Comparison of ENCODE assay signal across 25 cellular contexts in the genomic region with DNA sequence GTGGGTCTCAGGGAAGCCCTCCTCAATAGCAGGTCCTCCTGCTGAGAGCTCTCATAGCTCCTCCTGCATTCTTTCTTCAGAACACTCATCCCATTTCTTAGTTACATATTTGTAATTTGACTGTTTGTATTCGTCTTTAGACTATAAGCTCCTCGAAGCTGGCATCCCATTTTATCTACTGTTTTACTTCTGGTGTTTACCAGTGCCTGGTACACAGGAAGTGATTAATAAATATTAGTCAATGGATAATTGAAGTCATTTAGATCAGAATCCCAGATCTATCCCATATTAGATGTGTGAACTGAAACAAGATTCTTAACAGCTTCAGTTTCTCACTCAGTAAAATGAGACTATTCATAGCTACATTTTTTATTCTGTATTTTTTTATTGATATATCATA.
DNase-seq lines count a peak whose midpoint lies in the region; ATAC-seq, FAIRE-seq and TF ChIP-seq lines count a peak whose summit lies in the region.
"Had no signal": no experiment of that assay in that cellular context is flagged by ENCODE, and none has a peak within 500 bp of the region (broad histone marks: within the 10 kb centered on the region; RNA-seq: fewer than 3 reads in every experiment).

No MANE protein-coding gene starts in this region.

- H3K79me2 ChIP-seq in HepG2 (ENCODE audit: insufficient read depth, low read length), result peaks cover 2% of the 10 kb centered on the region

- FAIRE-seq in HepG2 (lab: Jason Lieb, UNC), result no peak
- FAIRE-seq: G401.6, HTR-8/SVneo had no signal

- CTCF ChIA-PET in HepG2 (lab: Yijun Ruan, JAX; ENCODE audit: low intra/inter-chr PET ratio, low total read pairs), result no interaction called here

- intact Hi-C loops in HepG2 (cut with micrococcal nuclease; ENCODE audit: unreplicated experiment), result no loop called here

- TF ChIP-seq EP300 in HepG2 (IDR thresholded peaks at IDR 0.05; ENCODE audit: low read depth in 2 of 2, low read length in 2 of 2) (no peak), HepG2 (CRISPR knock-in tag; IDR thresholded peaks at IDR 0.05; ENCODE audit: borderline replicate concordance) (no peak)

- no peaks in the 10 kb centered on the region for H3K9me3 ChIP-seq in liver (ENCODE audit: control insufficient read depth in 4 of 4, low read length in 3 of 4)
- H3K9me3 ChIP-seq in HepG2 (ENCODE audit: low read length), result no peaks in the 10 kb centered on the region
- H3K9me3 ChIP-seq: MG63, SK-N-SH had no signal

- H3K27me3 ChIP-seq in liver (ENCODE audit: control insufficient read depth in 4 of 4, insufficient read depth in 4 of 4, low read length in 3 of 4) (no peaks in the 10 kb centered on the region), HepG2 (ENCODE audit: control insufficient read depth in 1 of 2, insufficient read depth in 2 of 2, low read length in 2 of 2) (no peaks in the 10 kb centered on the region)
- H3K27me3 ChIP-seq: BLaER1, MG63 had no signal

- TF ChIP-seq RAD21 in liver (IDR thresholded peaks at IDR 0.05) (no peak), HepG2 (CRISPR knock-in tag; IDR thresholded peaks at IDR 0.05) (no peak)

- DNase-seq in HepG2 (ENCODE audit: low spot score) (no peak), fibroblast of peridontal ligament (ENCODE audit: extremely low read depth) (peak; percentile 32), omental fat pad (ENCODE audit: low spot score) (no peak), NCI-H1694 treated with DMSO at 0.1 percent for 48 hours (lab: John Stamatoyannopoulos, UW) (no peak)
- DNase-seq: CD4-positive, CD25-positive, alpha-beta regulatory T cell; COR-L47; H9; KBM-7; MG63; NCI-H1105 treated with DMSO at 0.1 percent for 48 hours; NCI-H2029 treated with DMSO at 0.1 percent for 48 hours; NCI-H446 treated with DMSO at 0.1 percent for 48 hours; NCI-H526 treated with DMSO at 0.1 percent for 48 hours; SIG-M5; SK-N-SH had no signal

- H3K27ac ChIP-seq in liver (ENCODE audit: low read depth in 1 of 2, low read length in 2 of 2) (peak overlapping the region; percentile 49 to 84), HepG2 (ENCODE audit: extremely low read length, insufficient read depth, low read length) (no peak overlapping the region), urinary bladder (ENCODE audit: low read depth) (peak overlapping the region; percentile 38)
- H3K27ac ChIP-seq: BLaER1, RWPE1 had no signal

- WGBS in liver, result 57% methylated on average over 2 of the region's 2 CpGs
- WGBS in HepG2 (ENCODE audit: low lambda C conversion rate), result 80% methylated on average over 2 of the region's 2 CpGs
- 80% methylated on average over 2 of the region's 2 CpGs for WGBS in urinary bladder

- TF ChIP-seq CTCF in liver (IDR thresholded peaks at IDR 0.05; ENCODE audit: low read depth, low read length, missing input control), result no peak
- TF ChIP-seq CTCF in HepG2 (CRISPR knock-in tag; IDR thresholded peaks at IDR 0.05), result no peak
- TF ChIP-seq CTCF in omental fat pad (IDR thresholded peaks at IDR 0.05), result no peak

- POLR2A ChIA-PET in HepG2 (lab: Yijun Ruan, JAX), result no interaction called here

- H3K4me3 ChIP-seq in liver (ENCODE audit: low read depth in 1 of 3, low read length in 3 of 3) (no peak overlapping the region), HepG2 (replicated peaks in 1 of 3; ENCODE audit: insufficient read depth in 1 of 3, low read depth in 2 of 3, low read length in 3 of 3) (no peak overlapping the region), urinary bladder (ENCODE audit: low read depth, low read length) (no peak overlapping the region)
- H3K4me3 ChIP-seq: BLaER1, GM23338, MG63 had no signal

- in situ Hi-C loops in HepG2 (cut with HindIII; ENCODE audit: extremely low pct_ligation_motif_present, low pct_unique_long_range_greater_than_20kb), result no loop called here

- no TSS peak for BruUV-seq in HepG2 (replicated peaks; lab: Mats Ljungman, UMichigan)

- H3K9ac ChIP-seq in liver (ENCODE audit: low read depth in 1 of 2, low read length in 2 of 2) (no peak overlapping the region), HepG2 (ENCODE audit: insufficient read depth, low read depth, low read length) (no peak overlapping the region)
- H3K9ac ChIP-seq: BLaER1, SK-N-SH had no signal

- H3K4me1 ChIP-seq in liver (ENCODE audit: control insufficient read depth in 4 of 4, insufficient read depth in 4 of 4, low read length in 3 of 4) (peaks cover 9 to 28% (median 20%) of the 10 kb centered on the region in 4 donors), HepG2 (ENCODE audit: insufficient read depth, low read length) (peaks cover 73% of the 10 kb centered on the region), urinary bladder (ENCODE audit: insufficient read depth) (no peaks in the 10 kb centered on the region)
- H3K4me1 ChIP-seq: BLaER1 had no signal

- no peaks in the 10 kb centered on the region for H4K20me1 ChIP-seq in HepG2 (ENCODE audit: insufficient read depth, low read length)
- H4K20me1 ChIP-seq: BLaER1 had no signal

- H3K4me2 ChIP-seq in HepG2 (ENCODE audit: low read depth, low read length), result no peak overlapping the region
- H3K4me2 ChIP-seq: BLaER1, GM23338, SK-N-SH had no signal

- H3K36me3 ChIP-seq in liver (ENCODE audit: control insufficient read depth in 4 of 4, insufficient read depth in 3 of 4, low read depth in 1 of 4, low read length in 3 of 4), result peaks cover 4 to 18% (median 13%) of the 10 kb centered on the region in 4 donors
- H3K36me3 ChIP-seq in HepG2 (replicated peaks in 1 of 2; ENCODE audit: control insufficient read depth in 1 of 2, insufficient read depth in 2 of 2, low read length in 2 of 2), result peaks cover 4 to 17% of the 10 kb centered on the region in 2 experiments; a peak in 3 of 5 replicates
- H3K36me3 ChIP-seq in urinary bladder (ENCODE audit: insufficient read depth), result peaks cover 4% of the 10 kb centered on the region

- ATAC-seq in HepG2 (no peak), omental fat pad (ENCODE audit: low FRiP score) (peak; percentile 28), GM19455 (IDR thresholded peaks at IDR 0.05; ENCODE audit: unreplicated experiment) (no peak), GM21576 (IDR thresholded peaks at IDR 0.05; ENCODE audit: unreplicated experiment) (no peak)
- ATAC-seq: GM23338, Panc1 had no signal

- TF ChIP-seq POLR2A in HepG2 (IDR thresholded peaks at IDR 0.05; ENCODE audit: insufficient read depth in 1 of 2, low read depth in 2 of 2, low read length in 2 of 2), result no peak

- H2AFZ ChIP-seq in HepG2 (ENCODE audit: low read length), result no peak overlapping the region
- H2AFZ ChIP-seq: GM23338 had no signal

TF ChIP-seq in liver, 16 proteins besides CTCF, POLR2A, EP300 and RAD21:
- no peak for TF ChIP-seq YY1 (IDR thresholded peaks at IDR 0.05)
- TF ChIP-seq, protein P1, sequence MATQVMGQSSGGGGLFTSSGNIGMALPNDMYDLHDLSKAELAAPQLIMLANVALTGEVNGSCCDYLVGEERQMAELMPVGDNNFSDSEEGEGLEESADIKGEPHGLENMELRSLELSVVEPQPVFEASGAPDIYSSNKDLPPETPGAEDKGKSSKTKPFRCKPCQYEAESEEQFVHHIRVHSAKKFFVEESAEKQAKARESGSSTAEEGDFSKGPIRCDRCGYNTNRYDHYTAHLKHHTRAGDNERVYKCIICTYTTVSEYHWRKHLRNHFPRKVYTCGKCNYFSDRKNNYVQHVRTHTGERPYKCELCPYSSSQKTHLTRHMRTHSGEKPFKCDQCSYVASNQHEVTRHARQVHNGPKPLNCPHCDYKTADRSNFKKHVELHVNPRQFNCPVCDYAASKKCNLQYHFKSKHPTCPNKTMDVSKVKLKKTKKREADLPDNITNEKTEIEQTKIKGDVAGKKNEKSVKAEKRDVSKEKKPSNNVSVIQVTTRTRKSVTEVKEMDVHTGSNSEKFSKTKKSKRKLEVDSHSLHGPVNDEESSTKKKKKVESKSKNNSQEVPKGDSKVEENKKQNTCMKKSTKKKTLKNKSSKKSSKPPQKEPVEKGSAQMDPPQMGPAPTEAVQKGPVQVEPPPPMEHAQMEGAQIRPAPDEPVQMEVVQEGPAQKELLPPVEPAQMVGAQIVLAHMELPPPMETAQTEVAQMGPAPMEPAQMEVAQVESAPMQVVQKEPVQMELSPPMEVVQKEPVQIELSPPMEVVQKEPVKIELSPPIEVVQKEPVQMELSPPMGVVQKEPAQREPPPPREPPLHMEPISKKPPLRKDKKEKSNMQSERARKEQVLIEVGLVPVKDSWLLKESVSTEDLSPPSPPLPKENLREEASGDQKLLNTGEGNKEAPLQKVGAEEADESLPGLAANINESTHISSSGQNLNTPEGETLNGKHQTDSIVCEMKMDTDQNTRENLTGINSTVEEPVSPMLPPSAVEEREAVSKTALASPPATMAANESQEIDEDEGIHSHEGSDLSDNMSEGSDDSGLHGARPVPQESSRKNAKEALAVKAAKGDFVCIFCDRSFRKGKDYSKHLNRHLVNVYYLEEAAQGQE (IDR thresholded peaks at IDR 0.05), result no peak

TF ChIP-seq in HepG2, 621 proteins besides CTCF, POLR2A, EP300 and RAD21 (continues in another document):
- no peak for TF ChIP-seq ZFP37 (CRISPR knock-in tag; IDR thresholded peaks at IDR 0.05; ENCODE audit: borderline replicate concordance)
- no peak for TF ChIP-seq SRF (IDR thresholded peaks at IDR 0.05; ENCODE audit: low read depth, low read length)
- TF ChIP-seq ZNF546 (CRISPR knock-in tag; conservative IDR thresholded peaks at IDR 0.05), result no peak
- TF ChIP-seq ZSCAN9 (CRISPR knock-in tag; IDR thresholded peaks at IDR 0.05; ENCODE audit: borderline replicate concordance), result no peak
- TF ChIP-seq, protein P2, sequence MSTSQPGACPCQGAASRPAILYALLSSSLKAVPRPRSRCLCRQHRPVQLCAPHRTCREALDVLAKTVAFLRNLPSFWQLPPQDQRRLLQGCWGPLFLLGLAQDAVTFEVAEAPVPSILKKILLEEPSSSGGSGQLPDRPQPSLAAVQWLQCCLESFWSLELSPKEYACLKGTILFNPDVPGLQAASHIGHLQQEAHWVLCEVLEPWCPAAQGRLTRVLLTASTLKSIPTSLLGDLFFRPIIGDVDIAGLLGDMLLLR (CRISPR knock-in tag; IDR thresholded peaks at IDR 0.05), result no peak
- no peak for TF ChIP-seq NFIB (CRISPR knock-in tag; IDR thresholded peaks at IDR 0.05; ENCODE audit: borderline replicate concordance)
- TF ChIP-seq ZKSCAN8 (CRISPR knock-in tag; IDR thresholded peaks at IDR 0.05; ENCODE audit: borderline replicate concordance), result no peak
